Comparison of ENCODE assay signal across 38 cellular contexts in genomic region chr20:5312518-5312917, GRCh38. TPM values are rescaled to one million over a fixed set of nuclear protein-coding genes. Genes with fewer than 3 reads are reported as not detected.
"Had no signal": no experiment of that assay in that cellular context is flagged by ENCODE, and none has a peak within 500 bp of the region (broad histone marks: within the 10 kb centered on the region; RNA-seq: fewer than 3 reads in every experiment).

No MANE protein-coding gene starts in this region.

- H3K36me3 ChIP-seq: adrenal gland, ascending aorta, brain microvascular endothelial cell, breast epithelium, cardiac muscle cell had no signal

- H3K9me3 ChIP-seq: adrenal gland had no signal

- H3K27ac ChIP-seq: adrenal gland, ascending aorta, brain microvascular endothelial cell, breast epithelium, cardiac muscle cell had no signal

- ATAC-seq: activated naive CD4-positive, alpha-beta T cell treated with anti-CD3 and anti-CD28 coated beads, Interleukin-2, amount 50 U/mL, for 72 hours; activated naive CD8-positive, alpha-beta T cell treated with anti-CD3 and anti-CD28 coated beads, Interleukin-2, amount 50 U/mL, for 24 hours; activated T-cell treated with anti-CD3 and anti-CD28 coated beads, Interleukin-2, amount 50 U/mL, for 4 hours; activated T-cell treated with anti-CD3 and anti-CD28 coated beads, Interleukin-2, amount 50 U/mL, for 72 hours; activated T-helper 17 cell treated with anti-CD3 and anti-CD28 coated beads, Interleukin-2, amount 50 U/mL, for 72 hours had no signal

- H3K4me1 ChIP-seq: adrenal gland, ascending aorta, breast epithelium had no signal

- FAIRE-seq: astrocyte, bronchial epithelial cell had no signal

- H3K27me3 ChIP-seq: ascending aorta had no signal

- H3K4me3 ChIP-seq: adrenal gland, ascending aorta, breast epithelium, cardiac muscle cell had no signal

- DNase-seq: activated effector memory CD4-positive, alpha-beta T cell treated with anti-CD3 and anti-CD28 coated beads, Interleukin-2, amount 50 U/mL, for 16 hours; activated effector memory CD4-positive, alpha-beta T cell treated with Interleukin-2 at 50 U/mL for 16 hours; activated gamma-delta T cell; activated gamma-delta T cell treated with Interleukin-2 at 50 U/mL for 16 hours; activated naive CD4-positive, alpha-beta T cell; activated naive CD4-positive, alpha-beta T cell treated with anti-CD3 and anti-CD28 coated beads for 36 hours; activated naive CD4-positive, alpha-beta T cell treated with anti-CD3 and anti-CD28 coated beads, Interleukin-2, amount 10 ng/mL, durations not matched to agents 7 days and 5 days; activated naive CD4-positive, alpha-beta T cell treated with anti-CD3 and anti-CD28 coated beads, Interleukin-2, amount 50 U/mL, for 16 hours; activated naive CD4-positive, alpha-beta T cell treated with Interleukin-2 at 50 U/mL for 16 hours; activated naive CD8-positive, alpha-beta T cell treated with anti-CD3 and anti-CD28 coated beads for 36 hours; activated naive CD8-positive, alpha-beta T cell treated with anti-CD3 and anti-CD28 coated beads, Interleukin-2, amount 10 ng/mL, durations not matched to agents 7 days and 5 days; activated naive CD8-positive, alpha-beta T cell treated with anti-CD3 and anti-CD28 coated beads, Interleukin-2, amount 50 U/mL, for 24 hours; activated T-cell treated with anti-CD3 and anti-CD28 coated beads, Interleukin-2, amount 50 U/mL, for 1 hour; activated T-cell treated with anti-CD3 and anti-CD28 coated beads, Interleukin-2, amount 50 U/mL, for 24 hours; activated T-cell treated with anti-CD3 and anti-CD28 coated beads, Interleukin-2, amount 50 U/mL, for 4 hours; activated T-cell treated with anti-CD3 and anti-CD28 coated beads, Interleukin-2, amount 50 U/mL, for 48 hours; activated T-cell treated with anti-CD3 and anti-CD28 coated beads, Interleukin-2, amount 50 U/mL, for 72 hours; adrenal gland; amniotic stem cell; amygdala; anterior cingulate cortex; aorta; brain microvascular endothelial cell; caudate nucleus; central memory CD4-positive, alpha-beta T cell; cerebellar nuclear complex had no signal

RNA-seq across cellular contexts. Expression of gene PROKR2, which starts 4.2 kb away (rescaled TPM):
- total RNA-seq: activated naive CD4-positive, alpha-beta T cell treated with anti-CD3 and anti-CD28 coated beads for 36 hours; activated naive CD4-positive, alpha-beta T cell treated with anti-CD3 and anti-CD28 coated beads, Interleukin-2, amount 50 U/mL, for 72 hours; activated naive CD8-positive, alpha-beta T cell treated with anti-CD3 and anti-CD28 coated beads for 36 hours; activated naive CD8-positive, alpha-beta T cell treated with anti-CD3 and anti-CD28 coated beads, Interleukin-2, amount 10 ng/mL, durations not matched to agents 7 days and 5 days; activated T-cell treated with anti-CD3 and anti-CD28 coated beads, Interleukin-2, amount 50 U/mL, for 4 hours; activated T-cell treated with anti-CD3 and anti-CD28 coated beads, Interleukin-2, amount 50 U/mL, for 72 hours; activated T-helper 1 cell treated with anti-CD3 and anti-CD28 coated beads, Interleukin-12 subunit alpha, Interleukin-12 subunit beta, Interleukin-2, Interleukin-4 antibody, amounts not matched to agents 30 ng/mL and 10 ng/mL and 1 ng/mL, durations not matched to agents 14 hours and 24 hours and 36 hours; activated T-helper 17 cell treated with anti-CD3 and anti-CD28 coated beads, Interleukin-2, amount 50 U/mL, for 72 hours; activated T-helper 2 cell treated with anti-CD3 and anti-CD28 coated beads, Interferon-gamma antibody, Interleukin-2, Interleukin-4, amounts not matched to agents 10 μg/mL and 5 μg/mL and 100 μg/mL, durations not matched to agents 14 hours and 24 hours and 36 hours; adrenal gland; aorta; ascending aorta; astrocyte; breast epithelium; bronchial epithelial cell; cardiac muscle cell; cardiac septum; chondrocyte had no signal
- polyA plus RNA-seq: adipose tissue, adrenal gland, aorta, cardiac muscle cell had no signal
